ENCODE assay signal across 20 cellular contexts in the genomic region with DNA sequence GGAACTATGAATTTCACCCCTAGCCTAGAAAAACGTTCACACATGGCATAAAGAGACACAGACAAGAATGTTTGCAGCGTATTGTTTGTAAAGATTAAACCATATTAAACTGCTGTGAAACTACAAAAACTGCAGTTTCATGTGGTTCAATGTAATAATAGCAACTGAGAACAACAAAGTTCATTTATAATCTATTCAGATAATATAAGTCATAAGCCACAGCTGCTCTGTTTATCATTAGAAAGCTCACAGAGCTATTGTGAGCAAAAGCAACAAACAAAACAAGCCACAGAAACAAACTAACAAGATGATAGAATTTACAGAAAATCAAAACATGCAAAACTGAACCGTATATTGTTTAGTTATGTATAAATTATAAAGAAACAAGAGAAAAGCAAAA.
DNase-seq lines count a peak whose midpoint lies in the region; ATAC-seq and TF ChIP-seq lines count a peak whose summit lies in the region.
"Had no signal": no experiment of that assay in that cellular context is flagged by ENCODE, and none has a peak within 500 bp of the region (broad histone marks: within the 10 kb centered on the region; RNA-seq: fewer than 3 reads in every experiment).

No MANE protein-coding gene starts in this region.

- in situ Hi-C loops in G401 (cut with HindIII; ENCODE audit: low sequenced_read_pairs) = no loop called here

- DNase-seq in dedifferentiated amniotic fluid mesenchymal stem cell (ENCODE audit: extremely low spot score) = no peak
- no peak for DNase-seq in G401 (ENCODE audit: low spot score)
- no peak for DNase-seq in medulla oblongata (ENCODE audit: extremely low spot score)
- DNase-seq in foreskin fibroblast = no peak
- DNase-seq: brain microvascular endothelial cell; Caco-2; midbrain; NCI-H1048; NK-92 treated with Interleukin-12 subunit alpha and Interleukin-12 subunit beta, amount 100 ng/mL, for 24 hours; sigmoid colon; stimulated activated CD4-positive, alpha-beta T cell treated with anti-CD3 and anti-CD28 coated beads, Interleukin-4, amount 100 ng/mL, for 24 hours; T-helper 2 cell; tibial artery had no signal

- TF ChIP-seq CTCF in foreskin fibroblast (IDR thresholded peaks at IDR 0.05; ENCODE audit: low read depth, low read length) = no peak

- no peak overlapping the region for H3K4me3 ChIP-seq in foreskin fibroblast (ENCODE audit: low read depth in 1 of 2, low read length in 2 of 2)
- H3K4me3 ChIP-seq: GM23338, sigmoid colon, tibial artery had no signal

- ATAC-seq in GM18870 (IDR thresholded peaks at IDR 0.05; ENCODE audit: unreplicated experiment) = peak; percentile 91
- peak; percentile 68 for ATAC-seq in GM21390 (IDR thresholded peaks at IDR 0.05; ENCODE audit: unreplicated experiment)
- peak; percentile 87 for ATAC-seq in HG03060 (IDR thresholded peaks at IDR 0.05; ENCODE audit: low read depth, unreplicated experiment)
- peak; percentile 85 for ATAC-seq in HG03571 (IDR thresholded peaks at IDR 0.05; ENCODE audit: unreplicated experiment)
- ATAC-seq: activated naive CD4-positive, alpha-beta T cell treated with anti-CD3 and anti-CD28 coated beads, Interleukin-2, amount 50 U/mL, for 72 hours; GM23338; Right ventricle myocardium inferior had no signal
